In the genomic region with DNA sequence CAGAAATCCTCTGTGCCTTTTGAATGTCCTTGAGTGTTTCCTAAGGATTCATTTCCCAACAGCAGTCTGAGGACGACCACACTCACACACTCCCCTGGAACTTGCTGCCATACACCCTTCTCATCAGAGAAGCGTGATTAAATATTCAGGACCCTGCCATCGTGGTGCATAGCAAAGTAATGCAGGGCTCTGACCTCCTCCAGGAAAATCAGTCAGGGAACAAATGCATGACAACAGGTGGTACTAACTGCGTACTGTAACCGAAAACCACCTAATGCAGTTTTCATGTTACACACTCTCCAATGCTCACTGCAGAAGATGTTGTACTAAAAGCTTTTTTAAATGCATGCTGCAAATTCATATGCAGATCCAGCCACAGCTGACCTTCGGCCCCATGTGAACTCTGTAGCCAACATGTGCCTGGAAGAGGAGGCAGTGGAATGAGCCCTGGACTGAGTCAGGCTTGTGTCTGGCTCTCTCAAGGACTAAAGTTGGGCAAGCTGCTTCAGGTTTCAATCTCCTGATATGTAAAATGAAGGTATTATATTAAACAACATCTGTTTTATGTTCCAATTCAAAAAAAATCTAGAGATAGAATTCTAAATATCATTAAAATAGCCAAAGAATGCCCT, we compare ENCODE assay signal across 1 cellular context.
TF ChIP-seq lines count a peak whose summit lies in the region.

No MANE protein-coding gene starts in this region.

TF ChIP-seq in H1, 55 proteins besides CTCF, POLR2A, EP300 and RAD21 (continued from another document):
- TF ChIP-seq HDAC2 (IDR thresholded peaks at IDR 0.05; ENCODE audit: borderline replicate concordance in 1 of 2, low read depth in 2 of 2, low read length in 2 of 2) (no peak), TCF12 (IDR thresholded peaks at IDR 0.05; ENCODE audit: low read depth, low read length) (no peak), CREB1 (IDR thresholded peaks at IDR 0.05) (no peak), KDM5A (IDR thresholded peaks at IDR 0.05; ENCODE audit: low read length) (no peak), SIN3A (conservative IDR thresholded peaks at IDR 0.05 in 1 of 2, IDR thresholded peaks at IDR 0.05 in 1 of 2; ENCODE audit: low read depth in 1 of 2, low read length in 2 of 2) (no peak), RBBP5 (IDR thresholded peaks at IDR 0.05; ENCODE audit: borderline replicate concordance, low read depth, low read length) (no peak), SRF (IDR thresholded peaks at IDR 0.05; ENCODE audit: low read depth, low read length) (no peak)
TF ChIP-seq in H1: peak in this region for 0.
